In the genomic region with DNA sequence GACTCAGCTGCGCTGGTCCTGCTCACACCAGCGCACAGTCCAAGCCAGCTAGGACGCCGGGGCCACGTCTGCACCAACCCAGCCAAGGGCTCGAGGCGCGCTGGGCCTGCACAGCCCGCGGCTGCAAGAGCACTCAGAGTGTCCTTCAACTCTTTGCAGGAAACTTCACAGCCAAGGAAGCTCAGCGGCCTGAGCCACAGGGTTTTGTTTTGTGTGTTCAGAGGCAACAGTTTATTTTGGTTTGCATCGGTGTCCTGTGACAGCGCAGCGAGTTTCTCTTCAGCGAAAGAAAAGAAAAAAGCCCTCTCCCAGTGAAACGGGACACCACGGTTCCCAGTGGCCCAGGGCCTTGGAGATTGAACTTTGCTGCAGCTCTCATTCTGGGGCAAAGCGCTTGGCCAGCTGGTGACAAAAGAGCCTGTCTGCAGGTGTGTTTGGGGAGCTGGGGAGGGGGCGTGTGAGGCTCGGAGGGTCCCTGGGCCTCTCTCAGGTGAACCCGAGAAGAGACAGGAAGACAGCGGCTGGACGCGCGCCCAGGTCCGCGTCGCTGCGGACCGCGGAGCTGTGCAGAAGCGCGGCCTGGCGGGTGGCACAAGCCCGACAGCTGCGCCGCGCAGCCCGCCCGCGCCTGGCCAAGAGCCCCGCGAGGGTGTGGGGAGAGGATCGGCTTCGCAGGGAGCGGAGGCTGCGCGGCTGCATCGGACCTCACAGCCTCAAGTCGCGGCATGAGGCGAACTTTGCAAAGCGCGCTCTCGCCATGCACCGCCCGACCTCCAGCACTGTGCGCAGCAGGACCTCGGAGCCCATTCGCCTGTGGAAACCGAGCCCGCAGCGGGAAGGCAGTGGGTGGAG, we compare ENCODE assay signal across 9 cellular contexts. TPM values are rescaled to one million over a fixed set of nuclear protein-coding genes. Genes with fewer than 3 reads are reported as not detected.
DNase-seq lines count a peak whose midpoint lies in the region; ATAC-seq and TF ChIP-seq lines count a peak whose summit lies in the region.
"Had no signal": no experiment of that assay in that cellular context is flagged by ENCODE, and none has a peak within 500 bp of the region (broad histone marks: within the 10 kb centered on the region; RNA-seq: fewer than 3 reads in every experiment).

No MANE protein-coding gene starts in this region.

- peaks cover 18% of the 10 kb centered on the region for H3K36me3 Mint-ChIP-seq in nephron progenitor cell (ENCODE audit: low read depth)

- peaks cover 49% of the 10 kb centered on the region for H3K4me1 Mint-ChIP-seq in nephron progenitor cell

- H3K4me3 ChIP-seq in A673 (ENCODE audit: low read depth, low read length, poor library complexity, severe bottlenecking): peak overlapping the region; percentile 12
- peak overlapping the region; percentile 21; the same call in 1 of the 2 replicates for H3K4me3 ChIP-seq in LNCaP clone FGC (ENCODE audit: low read depth, low read length)
- H3K4me3 ChIP-seq in fibroblast of pulmonary artery (replicated peaks; ENCODE audit: low read depth, low read length): peak overlapping the region; percentile 82

- POLR2A ChIA-PET in A673 (lab: Charles Lee; ENCODE audit: low non-redundant PET): no interaction called here

- BruUV-seq in A673 (replicated peaks; lab: Mats Ljungman, UMichigan): no TSS peak

- H3K27me3 Mint-ChIP-seq in nephron progenitor cell (ENCODE audit: low read depth, poor library complexity): peaks cover 47% of the 10 kb centered on the region

- no peaks in the 10 kb centered on the region for H3K9me3 ChIP-seq in A673 (ENCODE audit: low read depth, low read length, poor library complexity, severe bottlenecking)

- H3K27me3 ChIP-seq in A673 (replicated peaks; ENCODE audit: insufficient read depth, low read depth, low read length, poor library complexity): peaks cover 27% of the 10 kb centered on the region

- no peaks in the 10 kb centered on the region for H3K9me3 Mint-ChIP-seq in nephron progenitor cell

- no peak overlapping the region for H3K27ac Mint-ChIP-seq in nephron progenitor cell

- H3K36me3 ChIP-seq in A673 (ENCODE audit: insufficient read depth, low read length, poor library complexity, severe bottlenecking): no peaks in the 10 kb centered on the region

- no peak for ATAC-seq in HG02852 (IDR thresholded peaks at IDR 0.05; ENCODE audit: unreplicated experiment)
- no peak for ATAC-seq in HG03159 (IDR thresholded peaks at IDR 0.05; ENCODE audit: unreplicated experiment)
- no peak for ATAC-seq in HG03571 (IDR thresholded peaks at IDR 0.05; ENCODE audit: unreplicated experiment)

- H3K4me1 ChIP-seq in A673 (ENCODE audit: insufficient read depth, low read length, poor library complexity, severe bottlenecking): no peaks in the 10 kb centered on the region

- DNase-seq in A673 (ENCODE audit: low spot score) (no peak), LNCaP clone FGC (ENCODE audit: low read depth) (no peak), fibroblast of pulmonary artery (ENCODE audit: low read depth) (peak; percentile 56), nephron progenitor cell (peak; percentile 57), GM19240 (ENCODE audit: insufficient read length, low spot score) (no peak)

- H3K4me3 Mint-ChIP-seq in nephron progenitor cell: peak overlapping the region; percentile 88

- TF ChIP-seq CTCF in A673 (conservative IDR thresholded peaks at IDR 0.05; ENCODE audit: low read depth, low read length) (no peak), LNCaP clone FGC (IDR thresholded peaks at IDR 0.05; ENCODE audit: control insufficient read depth, extremely low read depth, insufficient read depth) (no peak), fibroblast of pulmonary artery (IDR thresholded peaks at IDR 0.05; ENCODE audit: low read length, missing control alignments) (no peak), nephron progenitor cell (IDR thresholded peaks at IDR 0.05) (no peak)

- H3K27ac ChIP-seq in A673 (ENCODE audit: low read depth, low read length, poor library complexity, severe bottlenecking): no peak overlapping the region

- CTCF ChIA-PET in A673 (lab: Charles Lee): no interaction called here

- intact Hi-C loops in A673 (cut with micrococcal nuclease; ENCODE audit: unreplicated experiment): no loop called here

RNA-seq across cellular contexts. Expression of a gene that starts 0.9 kb away (rescaled TPM):
- 0.30 and 0.52 TPM in 2 replicates for total RNA-seq in A673 (2021)
- total RNA-seq: HT1080 had no signal

Comparison
In these comparisons a context has a peak if more than half of its experiments do, and no peak if none do; other contexts are left out.
1. DNase-seq: peak in fibroblast of pulmonary artery (single experiment) and nephron progenitor cell (single experiment); none in A673 (single experiment), LNCaP clone FGC (single experiment) and GM19240 (single experiment).
2. H3K4me3 ChIP-seq: peak in every context shown above with its lines; median percentile 82 in fibroblast of pulmonary artery; 21 in LNCaP clone FGC; 12 in A673.